In genomic region chr6:34569361-34569973, GRCh38 we compare ENCODE assay signal across 33 cellular contexts. TPM values are rescaled to one million over a fixed set of nuclear protein-coding genes. Genes with fewer than 3 reads are reported as not detected.
"Had no signal": no experiment of that assay in that cellular context is flagged by ENCODE, and none has a peak within 500 bp of the region (broad histone marks: within the 10 kb centered on the region; RNA-seq: fewer than 3 reads in every experiment).

No MANE protein-coding gene starts in this region.

- H3K4me1 ChIP-seq: ascending aorta, breast epithelium, esophagus squamous epithelium, gastroesophageal sphincter, heart right ventricle had no signal

- H3K36me3 ChIP-seq: ascending aorta, breast epithelium, cardiac muscle cell, colonic mucosa, esophagus squamous epithelium, gastroesophageal sphincter, heart right ventricle had no signal

- DNase-seq: activated CD4-positive, alpha-beta memory T cell treated with anti-CD3 and anti-CD28 coated beads, Interleukin-2, amount 10 ng/mL, durations not matched to agents 7 days and 5 days; activated CD4-positive, alpha-beta T cell treated with anti-CD3 and anti-CD28 coated beads for 4 hours; activated CD4-positive, alpha-beta T cell treated with anti-CD3 and anti-CD28 coated beads, Interleukin-2, amount 10 ng/mL, durations not matched to agents 7 days and 5 days; activated CD4-positive, alpha-beta T cell treated with anti-CD3 and anti-CD28 coated beads, Interleukin-2, amount 50 U/mL, for 4 hours; activated CD4-positive, CD25-positive, alpha-beta regulatory T cell; activated CD4-positive, CD25-positive, alpha-beta regulatory T cell treated with anti-CD3 and anti-CD28 coated beads, Interleukin-2, amount 50 U/mL, for 72 hours; activated CD8-positive, alpha-beta memory T cell treated with anti-CD3 and anti-CD28 coated beads, Interleukin-2, amount 50 U/mL, for 48 hours; activated gamma-delta T cell; activated naive CD4-positive, alpha-beta T cell; activated naive CD4-positive, alpha-beta T cell treated with anti-CD3 and anti-CD28 coated beads, Interleukin-2, amount 10 ng/mL, durations not matched to agents 7 days and 5 days; activated naive CD8-positive, alpha-beta T cell treated with anti-CD3 and anti-CD28 coated beads, Interleukin-2, amount 10 ng/mL, durations not matched to agents 7 days and 5 days; activated T-cell treated with anti-CD3 and anti-CD28 coated beads for 4 hours; activated T-cell treated with anti-CD3 and anti-CD28 coated beads, Interleukin-2, amount 50 U/mL, for 24 hours; activated T-cell treated with anti-CD3 and anti-CD28 coated beads, Interleukin-2, amount 50 U/mL, for 72 hours; central memory CD4-positive, alpha-beta T cell; cerebellar nuclear complex; effector CD8-positive, alpha-beta T cell; esophagus squamous epithelium; foreskin melanocyte; heart right ventricle; T-helper 17 cell had no signal

- H3K4me1 Mint-ChIP-seq: activated CD4-positive, alpha-beta memory T cell treated with anti-CD3 and anti-CD28 coated beads, Interleukin-2, amount 10 ng/mL, durations not matched to agents 7 days and 5 days; activated CD4-positive, alpha-beta T cell treated with anti-CD3 and anti-CD28 coated beads, Interleukin-2, amount 10 ng/mL, durations not matched to agents 7 days and 5 days; activated naive CD4-positive, alpha-beta T cell treated with anti-CD3 and anti-CD28 coated beads, Interleukin-2, amount 10 ng/mL, durations not matched to agents 7 days and 5 days; activated naive CD8-positive, alpha-beta T cell treated with anti-CD3 and anti-CD28 coated beads, Interleukin-2, amount 10 ng/mL, durations not matched to agents 7 days and 5 days; T-helper 17 cell had no signal

- H3K27ac ChIP-seq: ascending aorta, breast epithelium, cardiac muscle cell, colonic mucosa, epithelial cell of prostate, esophagus squamous epithelium, gastroesophageal sphincter, heart right ventricle had no signal

- H3K27me3 ChIP-seq: ascending aorta, cardiac muscle cell, colonic mucosa had no signal

- H3K9me3 Mint-ChIP-seq: activated CD4-positive, alpha-beta memory T cell treated with anti-CD3 and anti-CD28 coated beads, Interleukin-2, amount 10 ng/mL, durations not matched to agents 7 days and 5 days; activated CD4-positive, alpha-beta T cell treated with anti-CD3 and anti-CD28 coated beads, Interleukin-2, amount 10 ng/mL, durations not matched to agents 7 days and 5 days; activated naive CD4-positive, alpha-beta T cell treated with anti-CD3 and anti-CD28 coated beads, Interleukin-2, amount 10 ng/mL, durations not matched to agents 7 days and 5 days; activated naive CD4-positive, alpha-beta T cell treated with anti-CD3 and anti-CD28 coated beads, Interleukin-2, amount 50 U/mL, for 72 hours; activated naive CD8-positive, alpha-beta T cell treated with anti-CD3 and anti-CD28 coated beads, Interleukin-2, amount 10 ng/mL, durations not matched to agents 7 days and 5 days; activated T-cell treated with anti-CD3 and anti-CD28 coated beads, Interleukin-2, amount 50 U/mL, for 24 hours; activated T-cell treated with anti-CD3 and anti-CD28 coated beads, Interleukin-2, amount 50 U/mL, for 72 hours had no signal

- H3K27ac Mint-ChIP-seq: activated CD4-positive, alpha-beta memory T cell treated with anti-CD3 and anti-CD28 coated beads, Interleukin-2, amount 10 ng/mL, durations not matched to agents 7 days and 5 days; activated CD4-positive, alpha-beta T cell treated with anti-CD3 and anti-CD28 coated beads, Interleukin-2, amount 10 ng/mL, durations not matched to agents 7 days and 5 days; activated naive CD4-positive, alpha-beta T cell treated with anti-CD3 and anti-CD28 coated beads, Interleukin-2, amount 10 ng/mL, durations not matched to agents 7 days and 5 days; activated naive CD8-positive, alpha-beta T cell treated with anti-CD3 and anti-CD28 coated beads, Interleukin-2, amount 10 ng/mL, durations not matched to agents 7 days and 5 days; activated T-cell treated with anti-CD3 and anti-CD28 coated beads, Interleukin-2, amount 50 U/mL, for 24 hours; activated T-cell treated with anti-CD3 and anti-CD28 coated beads, Interleukin-2, amount 50 U/mL, for 72 hours; brain; T-helper 17 cell had no signal

- H3K4me3 Mint-ChIP-seq: activated CD4-positive, alpha-beta memory T cell treated with anti-CD3 and anti-CD28 coated beads, Interleukin-2, amount 10 ng/mL, durations not matched to agents 7 days and 5 days; activated CD4-positive, alpha-beta T cell treated with anti-CD3 and anti-CD28 coated beads, Interleukin-2, amount 10 ng/mL, durations not matched to agents 7 days and 5 days; activated naive CD4-positive, alpha-beta T cell treated with anti-CD3 and anti-CD28 coated beads, Interleukin-2, amount 10 ng/mL, durations not matched to agents 7 days and 5 days; activated naive CD8-positive, alpha-beta T cell treated with anti-CD3 and anti-CD28 coated beads, Interleukin-2, amount 10 ng/mL, durations not matched to agents 7 days and 5 days; activated T-cell treated with anti-CD3 and anti-CD28 coated beads, Interleukin-2, amount 50 U/mL, for 24 hours; activated T-cell treated with anti-CD3 and anti-CD28 coated beads, Interleukin-2, amount 50 U/mL, for 72 hours; brain; T-helper 17 cell had no signal

- H3K27me3 Mint-ChIP-seq: activated CD4-positive, alpha-beta memory T cell treated with anti-CD3 and anti-CD28 coated beads, Interleukin-2, amount 10 ng/mL, durations not matched to agents 7 days and 5 days; activated CD4-positive, alpha-beta T cell treated with anti-CD3 and anti-CD28 coated beads, Interleukin-2, amount 10 ng/mL, durations not matched to agents 7 days and 5 days; activated naive CD8-positive, alpha-beta T cell treated with anti-CD3 and anti-CD28 coated beads, Interleukin-2, amount 10 ng/mL, durations not matched to agents 7 days and 5 days; brain had no signal

- ATAC-seq: activated naive CD4-positive, alpha-beta T cell treated with anti-CD3 and anti-CD28 coated beads, Interleukin-2, amount 50 U/mL, for 72 hours; gastroesophageal sphincter; heart right ventricle; T-helper 17 cell had no signal

- H3K36me3 Mint-ChIP-seq: activated naive CD4-positive, alpha-beta T cell treated with anti-CD3 and anti-CD28 coated beads, Interleukin-2, amount 10 ng/mL, durations not matched to agents 7 days and 5 days; activated naive CD4-positive, alpha-beta T cell treated with anti-CD3 and anti-CD28 coated beads, Interleukin-2, amount 50 U/mL, for 72 hours; activated naive CD8-positive, alpha-beta T cell treated with anti-CD3 and anti-CD28 coated beads, Interleukin-2, amount 10 ng/mL, durations not matched to agents 7 days and 5 days; brain had no signal

- H3K4me3 ChIP-seq: ascending aorta, breast epithelium, cardiac muscle cell, colonic mucosa, esophagus squamous epithelium, gastroesophageal sphincter, heart right ventricle had no signal

- FAIRE-seq: endometrium, endothelial cell of umbilical vein had no signal

- H3K9me3 ChIP-seq: ascending aorta, breast epithelium, colonic mucosa, esophagus squamous epithelium, gastroesophageal sphincter, heart right ventricle had no signal

RNA-seq across cellular contexts. Expression of gene SPDEF, which starts 13.3 kb away (rescaled TPM):
- total RNA-seq: activated CD4-positive, alpha-beta memory T cell treated with anti-CD3 and anti-CD28 coated beads, Interleukin-2, amount 10 ng/mL, durations not matched to agents 7 days and 5 days; activated CD4-positive, alpha-beta T cell treated with anti-CD3 and anti-CD28 coated beads, Interleukin-2, amount 10 ng/mL, durations not matched to agents 7 days and 5 days; activated naive CD8-positive, alpha-beta T cell treated with anti-CD3 and anti-CD28 coated beads, Interleukin-2, amount 10 ng/mL, durations not matched to agents 7 days and 5 days; ascending aorta; dermis microvascular lymphatic vessel endothelial cell; endothelial cell of umbilical vein; glomerular endothelial cell had no signal
- polyA plus RNA-seq: cardiac muscle cell, endothelial cell of umbilical vein had no signal
